Comparison of ENCODE assay signal across 15 cellular contexts in genomic region chr5:150085950-150086715, GRCh38. TPM values are rescaled to one million over a fixed set of nuclear protein-coding genes. Genes with fewer than 3 reads are reported as not detected.
DNase-seq lines count a peak whose midpoint lies in the region; ATAC-seq and TF ChIP-seq lines count a peak whose summit lies in the region.
"Had no signal": no experiment of that assay in that cellular context is flagged by ENCODE, and none has a peak within 500 bp of the region (broad histone marks: within the 10 kb centered on the region; RNA-seq: fewer than 3 reads in every experiment).

TSS of gene CSF1R (minus strand) at chr5:150086554. CDS start at chr5:150086427, 127 bp downstream.

- H3K36me3 Mint-ChIP-seq in activated CD8-positive, alpha-beta T cell treated with anti-CD3 and anti-CD28 coated beads, Interleukin-2, amount 10 ng/mL, durations not matched to agents 7 days and 5 days (ENCODE audit: low read depth), result no peaks in the 10 kb centered on the region
- no peaks in the 10 kb centered on the region for H3K36me3 Mint-ChIP-seq in activated CD8-positive, alpha-beta T cell treated with anti-CD3 and anti-CD28 coated beads for 36 hours (ENCODE audit: low read depth)
- H3K36me3 Mint-ChIP-seq in activated T-cell treated with anti-CD3 and anti-CD28 coated beads, Interleukin-2, amount 50 U/mL, for 72 hours (ENCODE audit: insufficient read depth in 2 of 2), result no peaks in the 10 kb centered on the region
- no peaks in the 10 kb centered on the region for H3K36me3 Mint-ChIP-seq in activated naive CD8-positive, alpha-beta T cell treated with anti-CD3 and anti-CD28 coated beads for 36 hours
- H3K36me3 Mint-ChIP-seq: natural killer cell had no signal

- CTCF ChIA-PET in activated CD8-positive, alpha-beta T cell treated with anti-CD3 and anti-CD28 coated beads, Interleukin-2, amount 10 ng/mL, durations not matched to agents 7 days and 5 days (lab: Charles Lee), result no interaction called here
- CTCF ChIA-PET in activated CD8-positive, alpha-beta T cell treated with anti-CD3 and anti-CD28 coated beads for 36 hours (lab: Charles Lee), result no interaction called here

- H3K4me1 ChIP-seq in gastroesophageal sphincter, result no peaks in the 10 kb centered on the region
- H3K4me1 ChIP-seq in vagina, result peaks cover 7% of the 10 kb centered on the region
- H3K4me1 ChIP-seq: A549 had no signal

- TF ChIP-seq EP300 in gastroesophageal sphincter (IDR thresholded peaks at IDR 0.05), result no peak

- H3K36me3 ChIP-seq in gastroesophageal sphincter (no peaks in the 10 kb centered on the region), vagina (no peaks in the 10 kb centered on the region), MG63 (no peaks in the 10 kb centered on the region)

- no peak for TF ChIP-seq CTCF in activated CD8-positive, alpha-beta T cell treated with anti-CD3 and anti-CD28 coated beads for 36 hours (IDR thresholded peaks at IDR 0.05)
- TF ChIP-seq CTCF in gastroesophageal sphincter (IDR thresholded peaks at IDR 0.05) (no peak), omental fat pad (IDR thresholded peaks at IDR 0.05) (no peak), vagina (IDR thresholded peaks at IDR 0.05) (no peak)

- DNase-seq in activated CD8-positive, alpha-beta T cell treated with anti-CD3 and anti-CD28 coated beads, Interleukin-2, amount 10 ng/mL, durations not matched to agents 7 days and 5 days, result peak; percentile 13
- DNase-seq in activated CD8-positive, alpha-beta T cell treated with anti-CD3 and anti-CD28 coated beads for 36 hours, result no peak
- DNase-seq in omental fat pad (ENCODE audit: low spot score) (no peak), vagina (ENCODE audit: extremely low spot score in 2 of 2) (peak; percentile 70 to 95), MG63 (no peak)
- DNase-seq in activated T-cell treated with anti-CD3 and anti-CD28 coated beads, Interleukin-2, amount 50 U/mL, for 72 hours, result no peak
- no peak for DNase-seq in activated naive CD8-positive, alpha-beta T cell treated with anti-CD3 and anti-CD28 coated beads for 36 hours
- DNase-seq: activated effector memory CD4-positive, alpha-beta T cell treated with anti-CD3 and anti-CD28 coated beads, Interleukin-2, amount 50 U/mL, for 16 hours; dermis blood vessel endothelial cell; natural killer cell; NCI-H1417 treated with DMSO at 0.1 percent for 48 hours; NK-92 treated with Interleukin-12 subunit alpha and Interleukin-12 subunit beta, amount 100 ng/mL, for 24 hours; stimulated activated CD4-positive, alpha-beta T cell treated with anti-CD3 and anti-CD28 coated beads, Interleukin-4, amount 100 ng/mL, for 1 hour had no signal

- H3K27ac ChIP-seq in gastroesophageal sphincter, result peak within 1 kb of the TSS in 2 of 4 donors; percentile 31 to 39
- H3K27ac ChIP-seq in vagina, result no peak within 1 kb of the TSS
- H3K27ac ChIP-seq: A549 had no signal

- H3K4me1 Mint-ChIP-seq in activated CD8-positive, alpha-beta T cell treated with anti-CD3 and anti-CD28 coated beads, Interleukin-2, amount 10 ng/mL, durations not matched to agents 7 days and 5 days (ENCODE audit: low read depth), result peaks cover 8% of the 10 kb centered on the region
- H3K4me1 Mint-ChIP-seq in activated CD8-positive, alpha-beta T cell treated with anti-CD3 and anti-CD28 coated beads for 36 hours (ENCODE audit: low read depth), result peaks cover 11% of the 10 kb centered on the region
- H3K4me1 Mint-ChIP-seq in activated T-cell treated with anti-CD3 and anti-CD28 coated beads, Interleukin-2, amount 50 U/mL, for 72 hours (ENCODE audit: low read depth), result peaks cover 15% of the 10 kb centered on the region
- peaks cover 4% of the 10 kb centered on the region for H3K4me1 Mint-ChIP-seq in activated naive CD8-positive, alpha-beta T cell treated with anti-CD3 and anti-CD28 coated beads for 36 hours

- H3K9me3 Mint-ChIP-seq in activated CD8-positive, alpha-beta T cell treated with anti-CD3 and anti-CD28 coated beads, Interleukin-2, amount 10 ng/mL, durations not matched to agents 7 days and 5 days (ENCODE audit: insufficient read depth), result no peaks in the 10 kb centered on the region
- no peaks in the 10 kb centered on the region for H3K9me3 Mint-ChIP-seq in activated CD8-positive, alpha-beta T cell treated with anti-CD3 and anti-CD28 coated beads for 36 hours
- no peaks in the 10 kb centered on the region for H3K9me3 Mint-ChIP-seq in activated T-cell treated with anti-CD3 and anti-CD28 coated beads, Interleukin-2, amount 50 U/mL, for 72 hours
- H3K9me3 Mint-ChIP-seq in activated naive CD8-positive, alpha-beta T cell treated with anti-CD3 and anti-CD28 coated beads for 36 hours, result no peaks in the 10 kb centered on the region
- H3K9me3 Mint-ChIP-seq: natural killer cell had no signal

- WGBS in gastroesophageal sphincter (ENCODE audit: low coverage in 1 of 2), 2 donors, result 60% methylated on average over 2 of the region's 9 CpGs; no CpG with 5 or more reads in 1 of the 2 donors

- H3K27me3 ChIP-seq in gastroesophageal sphincter (peaks cover 20% of the 10 kb centered on the region), vagina (no peaks in the 10 kb centered on the region), MG63 (peaks cover 51% of the 10 kb centered on the region)

- peaks cover 48% of the 10 kb centered on the region for H3K27me3 Mint-ChIP-seq in activated CD8-positive, alpha-beta T cell treated with anti-CD3 and anti-CD28 coated beads, Interleukin-2, amount 10 ng/mL, durations not matched to agents 7 days and 5 days (ENCODE audit: low read depth)
- H3K27me3 Mint-ChIP-seq in activated CD8-positive, alpha-beta T cell treated with anti-CD3 and anti-CD28 coated beads for 36 hours, result peaks cover 28% of the 10 kb centered on the region
- H3K27me3 Mint-ChIP-seq in activated T-cell treated with anti-CD3 and anti-CD28 coated beads, Interleukin-2, amount 50 U/mL, for 72 hours (ENCODE audit: low read depth), result peaks cover 54% of the 10 kb centered on the region
- peaks cover 51% of the 10 kb centered on the region for H3K27me3 Mint-ChIP-seq in activated naive CD8-positive, alpha-beta T cell treated with anti-CD3 and anti-CD28 coated beads for 36 hours

- peak within 1 kb of the TSS in 1 of 2 donors; percentile 35 for H3K4me3 ChIP-seq in gastroesophageal sphincter
- peak within 1 kb of the TSS in 1 of 2 donors; percentile 27 for H3K4me3 ChIP-seq in vagina
- H3K4me3 ChIP-seq in MG63, result no peak within 1 kb of the TSS
- H3K4me3 ChIP-seq: A549 had no signal

- peak; percentile 15 to 27 for TF ChIP-seq POLR2A in gastroesophageal sphincter (IDR thresholded peaks at IDR 0.05)
- TF ChIP-seq POLR2A in vagina (IDR thresholded peaks at IDR 0.05), result no peak

- intact Hi-C loops in activated CD8-positive, alpha-beta T cell treated with anti-CD3 and anti-CD28 coated beads for 36 hours (cut with micrococcal nuclease), result no loop called here
- intact Hi-C loops in vagina (cut with DNase I), result no loop called here

- no peak for ATAC-seq in activated CD8-positive, alpha-beta T cell treated with anti-CD3 and anti-CD28 coated beads, Interleukin-2, amount 10 ng/mL, durations not matched to agents 7 days and 5 days
- ATAC-seq in activated CD8-positive, alpha-beta T cell treated with anti-CD3 and anti-CD28 coated beads for 36 hours, result no peak
- ATAC-seq in gastroesophageal sphincter (no peak), omental fat pad (ENCODE audit: low FRiP score) (no peak)
- no peak for ATAC-seq in activated T-cell treated with anti-CD3 and anti-CD28 coated beads, Interleukin-2, amount 50 U/mL, for 72 hours (replicated peaks in 1 of 2)
- ATAC-seq: A549 had no signal

- POLR2A ChIA-PET in activated CD8-positive, alpha-beta T cell treated with anti-CD3 and anti-CD28 coated beads, Interleukin-2, amount 10 ng/mL, durations not matched to agents 7 days and 5 days (lab: Charles Lee), result no interaction called here
- POLR2A ChIA-PET in activated CD8-positive, alpha-beta T cell treated with anti-CD3 and anti-CD28 coated beads for 36 hours (lab: Charles Lee), result interaction anchor here (1.0 kb wide), 1 partner anchor 39 kb away, joined by 4 read pairs; no protein-coding TSS in a partner anchor

- H3K4me3 Mint-ChIP-seq in activated CD8-positive, alpha-beta T cell treated with anti-CD3 and anti-CD28 coated beads, Interleukin-2, amount 10 ng/mL, durations not matched to agents 7 days and 5 days, result no peak within 1 kb of the TSS
- H3K4me3 Mint-ChIP-seq in activated CD8-positive, alpha-beta T cell treated with anti-CD3 and anti-CD28 coated beads for 36 hours, result no peak within 1 kb of the TSS
- H3K4me3 Mint-ChIP-seq in activated T-cell treated with anti-CD3 and anti-CD28 coated beads, Interleukin-2, amount 50 U/mL, for 72 hours, result no peak within 1 kb of the TSS
- H3K4me3 Mint-ChIP-seq in activated naive CD8-positive, alpha-beta T cell treated with anti-CD3 and anti-CD28 coated beads for 36 hours, result no peak within 1 kb of the TSS
- H3K4me3 Mint-ChIP-seq: natural killer cell had no signal

- H3K27ac Mint-ChIP-seq in activated CD8-positive, alpha-beta T cell treated with anti-CD3 and anti-CD28 coated beads, Interleukin-2, amount 10 ng/mL, durations not matched to agents 7 days and 5 days, result no peak within 1 kb of the TSS
- no peak within 1 kb of the TSS for H3K27ac Mint-ChIP-seq in activated CD8-positive, alpha-beta T cell treated with anti-CD3 and anti-CD28 coated beads for 36 hours
- H3K27ac Mint-ChIP-seq in activated T-cell treated with anti-CD3 and anti-CD28 coated beads, Interleukin-2, amount 50 U/mL, for 72 hours, result no peak within 1 kb of the TSS
- no peak within 1 kb of the TSS for H3K27ac Mint-ChIP-seq in activated naive CD8-positive, alpha-beta T cell treated with anti-CD3 and anti-CD28 coated beads for 36 hours
- H3K27ac Mint-ChIP-seq: natural killer cell had no signal

- H3K9me3 ChIP-seq in gastroesophageal sphincter (no peaks in the 10 kb centered on the region), vagina (no peaks in the 10 kb centered on the region), MG63 (no peaks in the 10 kb centered on the region)
- H3K9me3 ChIP-seq: A549 had no signal

RNA-seq across cellular contexts. Expression of gene CSF1R, which starts in this region (rescaled TPM):
- total RNA-seq in activated CD8-positive, alpha-beta T cell treated with anti-CD3 and anti-CD28 coated beads, Interleukin-2, amount 10 ng/mL, durations not matched to agents 7 days and 5 days, result not detected
- total RNA-seq in activated CD8-positive, alpha-beta T cell treated with anti-CD3 and anti-CD28 coated beads for 36 hours, result not detected
- 10 to 100 TPM; 12.3 to 58.0 (median 35.2) TPM for total RNA-seq in gastroesophageal sphincter
- total RNA-seq in omental fat pad, result 100 to 1,000 TPM in 1 of 4 donors, 10 to 100 TPM in 3; 55.6 to 140 (median 77.6) TPM
- 21.4 TPM for total RNA-seq in vagina
- 0.26 TPM in 1 of 2 replicates, not detected in the other for total RNA-seq in MG63 (2014; rRNA removed; shearing (Covaris generic); ENCODE audit: low replicate concordance)
- 1 to 10 TPM; 1.2 to 1.8 TPM for total RNA-seq in activated T-cell treated with anti-CD3 and anti-CD28 coated beads, Interleukin-2, amount 50 U/mL, for 72 hours
- not detected for total RNA-seq in activated naive CD8-positive, alpha-beta T cell treated with anti-CD3 and anti-CD28 coated beads for 36 hours
- total RNA-seq: dermis blood vessel endothelial cell had no signal

Comparison
In these comparisons a context has a peak if more than half of its experiments do, and no peak if none do; other contexts are left out.
1. Peak in DNase-seq in activated CD8-positive, alpha-beta T cell treated with anti-CD3 and anti-CD28 coated beads, Interleukin-2, amount 10 ng/mL, durations not matched to agents 7 days and 5 days; RNA of the gene not detected or under 1 TPM.
2. DNase-seq: peak in vagina (2 of 2); none in activated CD8-positive, alpha-beta T cell treated with anti-CD3 and anti-CD28 coated beads for 36 hours (single experiment), omental fat pad (single experiment), MG63 (single experiment), activated T-cell treated with anti-CD3 and anti-CD28 coated beads, Interleukin-2, amount 50 U/mL, for 72 hours (0 of 2) and activated naive CD8-positive, alpha-beta T cell treated with anti-CD3 and anti-CD28 coated beads for 36 hours (single experiment).
3. POLR2A ChIP-seq: peak in gastroesophageal sphincter (2 of 2); none in vagina (0 of 2).